In the genomic region with DNA sequence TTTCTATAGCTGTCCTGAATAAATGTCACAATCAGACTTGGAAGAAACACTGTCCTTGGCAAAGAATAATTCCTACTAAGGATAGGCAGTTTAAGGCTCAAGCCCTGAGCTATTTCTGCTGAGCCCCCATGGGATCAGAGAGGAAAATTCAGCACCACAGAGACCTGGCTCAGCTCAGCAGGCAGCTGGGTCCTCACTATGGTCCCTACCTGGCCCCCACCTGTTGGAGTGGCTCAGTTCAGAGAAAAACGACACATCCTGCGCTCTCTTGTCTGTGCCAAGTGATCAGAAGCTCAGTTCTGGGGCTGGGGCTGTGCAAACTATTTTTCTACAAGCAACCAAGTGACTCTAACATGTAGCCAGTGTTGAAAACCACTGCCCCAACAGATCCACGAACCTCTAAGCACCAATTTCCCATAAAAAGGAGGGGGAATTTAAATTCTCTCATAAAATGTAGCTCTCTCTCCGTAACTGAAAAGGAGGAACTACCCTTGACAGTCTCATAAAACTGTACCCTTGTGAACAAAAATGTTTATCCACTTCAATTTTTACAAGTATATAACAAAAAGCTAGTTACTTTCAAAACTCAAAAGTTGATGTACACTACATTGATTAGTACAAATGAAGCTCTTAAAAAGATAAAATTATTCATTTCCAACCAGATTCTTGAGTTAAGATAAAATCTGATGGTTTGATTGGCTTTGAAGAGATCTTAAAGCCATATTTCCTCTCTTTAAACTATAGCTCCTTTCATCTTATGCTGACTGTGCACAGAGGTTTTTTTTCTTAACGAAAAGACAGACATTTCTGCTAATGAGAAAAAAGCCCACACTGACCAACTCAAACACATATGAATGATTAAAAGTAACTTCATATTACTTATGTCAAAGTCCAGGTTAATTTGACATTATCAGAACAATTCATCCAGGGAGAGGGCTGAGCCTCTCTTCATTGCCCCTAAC, we compare ENCODE assay signal across 1 cellular context.
TF ChIP-seq lines count a peak whose summit lies in the region.

No MANE protein-coding gene starts in this region.

TF ChIP-seq in WTC11, 78 proteins besides CTCF, POLR2A, EP300 and RAD21 (continued from another document):
- TF ChIP-seq, protein P1, sequence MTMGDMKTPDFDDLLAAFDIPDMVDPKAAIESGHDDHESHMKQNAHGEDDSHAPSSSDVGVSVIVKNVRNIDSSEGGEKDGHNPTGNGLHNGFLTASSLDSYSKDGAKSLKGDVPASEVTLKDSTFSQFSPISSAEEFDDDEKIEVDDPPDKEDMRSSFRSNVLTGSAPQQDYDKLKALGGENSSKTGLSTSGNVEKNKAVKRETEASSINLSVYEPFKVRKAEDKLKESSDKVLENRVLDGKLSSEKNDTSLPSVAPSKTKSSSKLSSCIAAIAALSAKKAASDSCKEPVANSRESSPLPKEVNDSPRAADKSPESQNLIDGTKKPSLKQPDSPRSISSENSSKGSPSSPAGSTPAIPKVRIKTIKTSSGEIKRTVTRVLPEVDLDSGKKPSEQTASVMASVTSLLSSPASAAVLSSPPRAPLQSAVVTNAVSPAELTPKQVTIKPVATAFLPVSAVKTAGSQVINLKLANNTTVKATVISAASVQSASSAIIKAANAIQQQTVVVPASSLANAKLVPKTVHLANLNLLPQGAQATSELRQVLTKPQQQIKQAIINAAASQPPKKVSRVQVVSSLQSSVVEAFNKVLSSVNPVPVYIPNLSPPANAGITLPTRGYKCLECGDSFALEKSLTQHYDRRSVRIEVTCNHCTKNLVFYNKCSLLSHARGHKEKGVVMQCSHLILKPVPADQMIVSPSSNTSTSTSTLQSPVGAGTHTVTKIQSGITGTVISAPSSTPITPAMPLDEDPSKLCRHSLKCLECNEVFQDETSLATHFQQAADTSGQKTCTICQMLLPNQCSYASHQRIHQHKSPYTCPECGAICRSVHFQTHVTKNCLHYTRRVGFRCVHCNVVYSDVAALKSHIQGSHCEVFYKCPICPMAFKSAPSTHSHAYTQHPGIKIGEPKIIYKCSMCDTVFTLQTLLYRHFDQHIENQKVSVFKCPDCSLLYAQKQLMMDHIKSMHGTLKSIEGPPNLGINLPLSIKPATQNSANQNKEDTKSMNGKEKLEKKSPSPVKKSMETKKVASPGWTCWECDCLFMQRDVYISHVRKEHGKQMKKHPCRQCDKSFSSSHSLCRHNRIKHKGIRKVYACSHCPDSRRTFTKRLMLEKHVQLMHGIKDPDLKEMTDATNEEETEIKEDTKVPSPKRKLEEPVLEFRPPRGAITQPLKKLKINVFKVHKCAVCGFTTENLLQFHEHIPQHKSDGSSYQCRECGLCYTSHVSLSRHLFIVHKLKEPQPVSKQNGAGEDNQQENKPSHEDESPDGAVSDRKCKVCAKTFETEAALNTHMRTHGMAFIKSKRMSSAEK (CRISPR knock-in tag; IDR thresholded peaks at IDR 0.05; ENCODE audit: borderline replicate concordance): no peak
- no peak for TF ChIP-seq GTF2I (CRISPR knock-in tag; conservative IDR thresholded peaks at IDR 0.05)
- TF ChIP-seq, protein P2, sequence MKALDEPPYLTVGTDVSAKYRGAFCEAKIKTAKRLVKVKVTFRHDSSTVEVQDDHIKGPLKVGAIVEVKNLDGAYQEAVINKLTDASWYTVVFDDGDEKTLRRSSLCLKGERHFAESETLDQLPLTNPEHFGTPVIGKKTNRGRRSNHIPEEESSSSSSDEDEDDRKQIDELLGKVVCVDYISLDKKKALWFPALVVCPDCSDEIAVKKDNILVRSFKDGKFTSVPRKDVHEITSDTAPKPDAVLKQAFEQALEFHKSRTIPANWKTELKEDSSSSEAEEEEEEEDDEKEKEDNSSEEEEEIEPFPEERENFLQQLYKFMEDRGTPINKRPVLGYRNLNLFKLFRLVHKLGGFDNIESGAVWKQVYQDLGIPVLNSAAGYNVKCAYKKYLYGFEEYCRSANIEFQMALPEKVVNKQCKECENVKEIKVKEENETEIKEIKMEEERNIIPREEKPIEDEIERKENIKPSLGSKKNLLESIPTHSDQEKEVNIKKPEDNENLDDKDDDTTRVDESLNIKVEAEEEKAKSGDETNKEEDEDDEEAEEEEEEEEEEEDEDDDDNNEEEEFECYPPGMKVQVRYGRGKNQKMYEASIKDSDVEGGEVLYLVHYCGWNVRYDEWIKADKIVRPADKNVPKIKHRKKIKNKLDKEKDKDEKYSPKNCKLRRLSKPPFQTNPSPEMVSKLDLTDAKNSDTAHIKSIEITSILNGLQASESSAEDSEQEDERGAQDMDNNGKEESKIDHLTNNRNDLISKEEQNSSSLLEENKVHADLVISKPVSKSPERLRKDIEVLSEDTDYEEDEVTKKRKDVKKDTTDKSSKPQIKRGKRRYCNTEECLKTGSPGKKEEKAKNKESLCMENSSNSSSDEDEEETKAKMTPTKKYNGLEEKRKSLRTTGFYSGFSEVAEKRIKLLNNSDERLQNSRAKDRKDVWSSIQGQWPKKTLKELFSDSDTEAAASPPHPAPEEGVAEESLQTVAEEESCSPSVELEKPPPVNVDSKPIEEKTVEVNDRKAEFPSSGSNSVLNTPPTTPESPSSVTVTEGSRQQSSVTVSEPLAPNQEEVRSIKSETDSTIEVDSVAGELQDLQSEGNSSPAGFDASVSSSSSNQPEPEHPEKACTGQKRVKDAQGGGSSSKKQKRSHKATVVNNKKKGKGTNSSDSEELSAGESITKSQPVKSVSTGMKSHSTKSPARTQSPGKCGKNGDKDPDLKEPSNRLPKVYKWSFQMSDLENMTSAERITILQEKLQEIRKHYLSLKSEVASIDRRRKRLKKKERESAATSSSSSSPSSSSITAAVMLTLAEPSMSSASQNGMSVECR (CRISPR knock-in tag; IDR thresholded peaks at IDR 0.05; ENCODE audit: borderline replicate concordance): no peak
- TF ChIP-seq ZNF121 (CRISPR knock-in tag; IDR thresholded peaks at IDR 0.05): no peak
- TF ChIP-seq RELA (CRISPR knock-in tag; IDR thresholded peaks at IDR 0.05; ENCODE audit: borderline replicate concordance): no peak
- no peak for TF ChIP-seq TP53 (CRISPR knock-in tag; IDR thresholded peaks at IDR 0.05)
- no peak for TF ChIP-seq TEAD1 (CRISPR knock-in tag; IDR thresholded peaks at IDR 0.05)
- TF ChIP-seq CBFB (CRISPR knock-in tag; IDR thresholded peaks at IDR 0.05; ENCODE audit: low read depth): no peak
- TF ChIP-seq, protein P3, sequence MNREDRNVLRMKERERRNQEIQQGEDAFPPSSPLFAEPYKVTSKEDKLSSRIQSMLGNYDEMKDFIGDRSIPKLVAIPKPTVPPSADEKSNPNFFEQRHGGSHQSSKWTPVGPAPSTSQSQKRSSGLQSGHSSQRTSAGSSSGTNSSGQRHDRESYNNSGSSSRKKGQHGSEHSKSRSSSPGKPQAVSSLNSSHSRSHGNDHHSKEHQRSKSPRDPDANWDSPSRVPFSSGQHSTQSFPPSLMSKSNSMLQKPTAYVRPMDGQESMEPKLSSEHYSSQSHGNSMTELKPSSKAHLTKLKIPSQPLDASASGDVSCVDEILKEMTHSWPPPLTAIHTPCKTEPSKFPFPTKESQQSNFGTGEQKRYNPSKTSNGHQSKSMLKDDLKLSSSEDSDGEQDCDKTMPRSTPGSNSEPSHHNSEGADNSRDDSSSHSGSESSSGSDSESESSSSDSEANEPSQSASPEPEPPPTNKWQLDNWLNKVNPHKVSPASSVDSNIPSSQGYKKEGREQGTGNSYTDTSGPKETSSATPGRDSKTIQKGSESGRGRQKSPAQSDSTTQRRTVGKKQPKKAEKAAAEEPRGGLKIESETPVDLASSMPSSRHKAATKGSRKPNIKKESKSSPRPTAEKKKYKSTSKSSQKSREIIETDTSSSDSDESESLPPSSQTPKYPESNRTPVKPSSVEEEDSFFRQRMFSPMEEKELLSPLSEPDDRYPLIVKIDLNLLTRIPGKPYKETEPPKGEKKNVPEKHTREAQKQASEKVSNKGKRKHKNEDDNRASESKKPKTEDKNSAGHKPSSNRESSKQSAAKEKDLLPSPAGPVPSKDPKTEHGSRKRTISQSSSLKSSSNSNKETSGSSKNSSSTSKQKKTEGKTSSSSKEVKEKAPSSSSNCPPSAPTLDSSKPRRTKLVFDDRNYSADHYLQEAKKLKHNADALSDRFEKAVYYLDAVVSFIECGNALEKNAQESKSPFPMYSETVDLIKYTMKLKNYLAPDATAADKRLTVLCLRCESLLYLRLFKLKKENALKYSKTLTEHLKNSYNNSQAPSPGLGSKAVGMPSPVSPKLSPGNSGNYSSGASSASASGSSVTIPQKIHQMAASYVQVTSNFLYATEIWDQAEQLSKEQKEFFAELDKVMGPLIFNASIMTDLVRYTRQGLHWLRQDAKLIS (CRISPR knock-in tag; IDR thresholded peaks at IDR 0.05; ENCODE audit: borderline replicate concordance): no peak
